Comparison of ENCODE assay signal across 31 cellular contexts in the genomic region with DNA sequence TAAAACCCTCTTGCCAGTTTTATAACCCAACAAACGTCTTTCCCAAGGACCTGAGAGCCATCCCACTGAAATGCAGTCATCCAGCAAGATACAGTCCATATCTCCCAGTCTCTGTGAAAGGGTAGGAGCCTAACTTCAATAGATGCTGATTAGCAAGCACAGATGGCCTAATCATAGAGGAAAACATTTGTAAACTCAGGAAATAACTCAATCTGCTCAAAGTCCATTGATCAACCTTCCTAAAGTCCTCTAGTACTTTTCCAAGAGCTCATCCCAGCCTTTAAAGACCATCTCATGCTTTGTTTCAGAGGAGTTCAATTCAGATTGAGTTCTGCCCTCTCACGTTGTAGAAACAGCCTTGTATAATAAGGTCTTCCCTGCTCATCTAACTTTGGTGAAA.
"Had no signal": no experiment of that assay in that cellular context is flagged by ENCODE, and none has a peak within 500 bp of the region (broad histone marks: within the 10 kb centered on the region; RNA-seq: fewer than 3 reads in every experiment).

No MANE protein-coding gene starts in this region.

- H3K36me3 ChIP-seq: neural progenitor cell, ovary, spleen, suprapubic skin, tibial artery, transverse colon, upper lobe of right lung, uterus had no signal

- H3K9me3 ChIP-seq: ovary, psoas muscle, suprapubic skin, testis, tibial artery, transverse colon, upper lobe of right lung, uterus had no signal

- H3K9ac ChIP-seq: neural progenitor cell, parathyroid adenoma had no signal

- H3K27ac ChIP-seq: neural progenitor cell, ovary, parathyroid adenoma, psoas muscle, skin epidermis, spleen, suprapubic skin, testis, tibial artery, transverse colon, upper lobe of right lung, uterus had no signal

- H3K79me2 ChIP-seq: parathyroid adenoma had no signal

- H3K4me3 ChIP-seq: neural progenitor cell, ovary, psoas muscle, skin epidermis, smooth muscle cell, spleen, suprapubic skin, testis, tibial artery, transverse colon, upper lobe of right lung, uterus had no signal

- H3K4me3 Mint-ChIP-seq: natural killer cell; nephron; neural progenitor cell; stimulated activated memory B cell treated with anti-CD40 and anti-IgM and Interleukin-4, amounts not matched to agents 10 μg/mL and 1 μg/mL and 100 μg/mL, for 72 hours; stimulated activated naive CD8-positive, alpha-beta T cell treated with anti-CD3 and anti-CD28 coated beads, Interleukin-15, amount 100 ng/mL, for 72 hours; type B pancreatic cell had no signal

- H2AFZ ChIP-seq: neural progenitor cell, parathyroid adenoma had no signal

- H3K4me1 ChIP-seq: neural progenitor cell, parathyroid adenoma, psoas muscle, spleen, suprapubic skin, testis, tibial artery, transverse colon, upper lobe of right lung, uterus had no signal

- H3K36me3 Mint-ChIP-seq: neural progenitor cell; stimulated activated memory B cell treated with anti-CD40 and anti-IgM and Interleukin-4, amounts not matched to agents 10 μg/mL and 1 μg/mL and 100 μg/mL, for 72 hours; type B pancreatic cell had no signal

- H3K9me3 Mint-ChIP-seq: nephron; neural progenitor cell; stimulated activated memory B cell treated with anti-CD40 and anti-IgM and Interleukin-4, amounts not matched to agents 10 μg/mL and 1 μg/mL and 100 μg/mL, for 72 hours; type B pancreatic cell had no signal

- DNase-seq: natural killer cell; occipital lobe; ovary; posterior cingulate gyrus; psoas muscle; right cardiac atrium; spleen; stimulated activated CD4-positive, alpha-beta T cell treated with anti-CD3 and anti-CD28 coated beads, Interleukin-12 subunit alpha, Interleukin-12 subunit beta, amount 100 ng/mL, for 4 hours; stimulated activated CD4-positive, alpha-beta T cell treated with anti-CD3 and anti-CD28 coated beads, Interleukin-1b, Interleukin-23, amount 100 ng/mL, for 48 hours; stimulated activated CD4-positive, alpha-beta T cell treated with anti-CD3 and anti-CD28 coated beads, Interleukin-4, amount 100 ng/mL, for 1 hour; stimulated activated CD4-positive, alpha-beta T cell treated with anti-CD3 and anti-CD28 coated beads, Interleukin-4, amount 100 ng/mL, for 4 hours; stimulated activated CD8-positive, alpha-beta memory T cell treated with anti-CD3 and anti-CD28 coated beads, Interleukin-4, amount 100 ng/mL, for 48 hours; stimulated activated naive CD4-positive, alpha-beta T cell; stimulated activated naive CD8-positive, alpha-beta T cell treated with anti-CD3 and anti-CD28 coated beads, Interleukin-15, amount 100 ng/mL, for 72 hours; stimulated activated naive CD8-positive, alpha-beta T cell treated with anti-CD3 and anti-CD28 coated beads, Interleukin-15, Interleukin-2, amounts not matched to agents 100 U/mL and 50 U/mL, for 24 hours; substantia nigra; testis; tibial artery; transverse colon; upper lobe of right lung; uterus had no signal

- H3K4me1 Mint-ChIP-seq: natural killer cell; nephron; neural progenitor cell; stimulated activated memory B cell treated with anti-CD40 and anti-IgM and Interleukin-4, amounts not matched to agents 10 μg/mL and 1 μg/mL and 100 μg/mL, for 72 hours; stimulated activated naive CD8-positive, alpha-beta T cell treated with anti-CD3 and anti-CD28 coated beads, Interleukin-15, amount 100 ng/mL, for 72 hours had no signal

- H3K27me3 Mint-ChIP-seq: progenitor cell of endocrine pancreas; stimulated activated memory B cell treated with anti-CD40 and anti-IgM and Interleukin-4, amounts not matched to agents 10 μg/mL and 1 μg/mL and 100 μg/mL, for 72 hours; stimulated activated naive CD8-positive, alpha-beta T cell treated with anti-CD3 and anti-CD28 coated beads, Interleukin-15, amount 100 ng/mL, for 72 hours; type B pancreatic cell had no signal

- H3K27me3 ChIP-seq: neural progenitor cell, ovary, spleen, suprapubic skin, testis, tibial artery, transverse colon, upper lobe of right lung, uterus had no signal

- H3K27ac Mint-ChIP-seq: natural killer cell; nephron; neural progenitor cell; progenitor cell of endocrine pancreas; stimulated activated memory B cell treated with anti-CD40 and anti-IgM and Interleukin-4, amounts not matched to agents 10 μg/mL and 1 μg/mL and 100 μg/mL, for 72 hours; stimulated activated naive CD8-positive, alpha-beta T cell treated with anti-CD3 and anti-CD28 coated beads, Interleukin-15, amount 100 ng/mL, for 72 hours; type B pancreatic cell had no signal

- ATAC-seq: natural killer cell; psoas muscle; right cardiac atrium; sciatic nerve; stimulated activated memory B cell treated with anti-CD40 and anti-IgM and Interleukin-4, amounts not matched to agents 10 μg/mL and 1 μg/mL and 100 μg/mL, for 72 hours; stimulated activated naive CD8-positive, alpha-beta T cell treated with anti-CD3 and anti-CD28 coated beads, Interleukin-15, amount 100 ng/mL, for 72 hours; stimulated activated naive CD8-positive, alpha-beta T cell treated with anti-CD3 and anti-CD28 coated beads, Interleukin-15, Interleukin-2, amounts not matched to agents 100 U/mL and 50 U/mL, for 24 hours; upper lobe of right lung had no signal

- H3K4me2 ChIP-seq: neural progenitor cell, smooth muscle cell had no signal
